Comparison of ENCODE assay signal across 9 cellular contexts in the genomic region with DNA sequence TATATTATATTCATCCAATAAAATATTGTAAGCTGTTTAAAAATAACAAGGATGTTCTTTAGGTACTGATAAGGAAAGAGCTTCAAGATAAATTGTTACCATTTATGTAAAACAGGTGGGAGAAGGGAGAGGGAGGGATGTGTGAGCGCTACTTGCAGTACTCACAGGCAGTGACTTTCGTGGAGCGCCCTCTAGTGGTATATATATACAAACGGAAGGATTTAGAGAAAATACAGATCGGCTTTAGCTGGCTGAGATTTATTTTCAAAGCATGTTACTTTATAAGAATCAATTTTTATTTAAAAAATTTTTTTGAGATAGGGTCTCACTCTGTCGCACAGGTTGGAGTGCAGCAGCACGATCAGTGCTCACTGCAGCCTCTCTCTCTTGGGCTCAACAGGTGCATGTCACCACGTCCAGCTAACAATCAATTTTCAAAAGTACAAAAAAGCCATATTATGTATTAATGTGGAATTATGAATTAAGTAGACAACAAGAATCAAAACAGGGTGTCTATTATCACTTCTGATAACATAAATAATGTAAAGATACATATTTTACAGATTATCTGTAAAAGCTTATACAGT. TPM values are rescaled to one million over a fixed set of nuclear protein-coding genes. Genes with fewer than 3 reads are reported as not detected.
DNase-seq lines count a peak whose midpoint lies in the region; ATAC-seq and TF ChIP-seq lines count a peak whose summit lies in the region.
"Had no signal": no experiment of that assay in that cellular context is flagged by ENCODE, and none has a peak within 500 bp of the region (broad histone marks: within the 10 kb centered on the region; RNA-seq: fewer than 3 reads in every experiment).

No MANE protein-coding gene starts in this region.

- peaks cover 13% of the 10 kb centered on the region for H3K27me3 Mint-ChIP-seq in activated CD8-positive, alpha-beta memory T cell treated with anti-CD3 and anti-CD28 coated beads, Interleukin-2, amount 10 ng/mL, durations not matched to agents 7 days and 5 days

- H3K27me3 ChIP-seq in right lobe of liver (no peaks in the 10 kb centered on the region), testis (no peaks in the 10 kb centered on the region)

- peak; percentile 53 for DNase-seq in activated CD8-positive, alpha-beta memory T cell treated with anti-CD3 and anti-CD28 coated beads, Interleukin-2, amount 10 ng/mL, durations not matched to agents 7 days and 5 days
- no peak for DNase-seq in activated CD8-positive, alpha-beta memory T cell treated with anti-CD3 and anti-CD28 coated beads, Interleukin-2, amount 50 U/mL, for 48 hours
- DNase-seq in NCI-H1092 (lab: John Stamatoyannopoulos, UW) (peak; percentile 41), SHP77 (lab: John Stamatoyannopoulos, UW) (peak; percentile 66 to 83), cardiac fibroblast (ENCODE audit: low read depth in 2 of 2) (peak; percentile 83 to 85), right lobe of liver (no peak), testis (peak; percentile 73)
- DNase-seq: activated naive CD8-positive, alpha-beta T cell treated with anti-CD3 and anti-CD28 coated beads, Interleukin-2, amount 10 ng/mL, durations not matched to agents 7 days and 5 days had no signal

- H3K9me3 Mint-ChIP-seq in activated CD8-positive, alpha-beta memory T cell treated with anti-CD3 and anti-CD28 coated beads, Interleukin-2, amount 10 ng/mL, durations not matched to agents 7 days and 5 days (ENCODE audit: low read depth) = no peaks in the 10 kb centered on the region
- H3K9me3 Mint-ChIP-seq: activated naive CD8-positive, alpha-beta T cell treated with anti-CD3 and anti-CD28 coated beads, Interleukin-2, amount 10 ng/mL, durations not matched to agents 7 days and 5 days had no signal

- 10% methylated on average over 8 of the region's 8 CpGs for WGBS in right lobe of liver (ENCODE audit: insufficient coverage, low coverage, low lambda C conversion rate, missing lambda C conversion rate)
- WGBS in testis, 2 donors = 12 to 16% methylated on average over 8 of the region's 8 CpGs

- TF ChIP-seq CTCF in cardiac fibroblast (IDR thresholded peaks at IDR 0.05; ENCODE audit: low read depth, low read length) (peak; percentile 74), right lobe of liver (IDR thresholded peaks at IDR 0.05) (peak; percentile 36 to 85 (median 82)), testis (IDR thresholded peaks at IDR 0.05) (peak in 2 of 3 experiments; percentile 60 to 93)

- peaks cover 11% of the 10 kb centered on the region for H3K4me1 Mint-ChIP-seq in activated CD8-positive, alpha-beta memory T cell treated with anti-CD3 and anti-CD28 coated beads, Interleukin-2, amount 10 ng/mL, durations not matched to agents 7 days and 5 days

- H3K27ac ChIP-seq in right lobe of liver (no peak overlapping the region), testis (no peak overlapping the region)

- intact Hi-C loops in right lobe of liver (cut with DNase I) = no loop called here
- intact Hi-C loops in testis (cut with DNase I; ENCODE audit: low total_unique reads) = no loop called here

- H3K27ac Mint-ChIP-seq in activated CD8-positive, alpha-beta memory T cell treated with anti-CD3 and anti-CD28 coated beads, Interleukin-2, amount 10 ng/mL, durations not matched to agents 7 days and 5 days = no peak overlapping the region
- H3K27ac Mint-ChIP-seq: activated naive CD8-positive, alpha-beta T cell treated with anti-CD3 and anti-CD28 coated beads, Interleukin-2, amount 10 ng/mL, durations not matched to agents 7 days and 5 days had no signal

- H3K36me3 Mint-ChIP-seq in activated CD8-positive, alpha-beta memory T cell treated with anti-CD3 and anti-CD28 coated beads, Interleukin-2, amount 10 ng/mL, durations not matched to agents 7 days and 5 days = no peaks in the 10 kb centered on the region
- H3K36me3 Mint-ChIP-seq: activated naive CD8-positive, alpha-beta T cell treated with anti-CD3 and anti-CD28 coated beads, Interleukin-2, amount 10 ng/mL, durations not matched to agents 7 days and 5 days had no signal

- CTCF ChIA-PET in activated CD8-positive, alpha-beta memory T cell treated with anti-CD3 and anti-CD28 coated beads, Interleukin-2, amount 10 ng/mL, durations not matched to agents 7 days and 5 days (lab: Charles Lee) = interaction anchor here (0.6 to 6.6 kb wide), 43 partner anchors 9 to 725 kb away, joined by 3 to 117 read pairs (median 5); a partner anchor contains a TSS

- no peaks in the 10 kb centered on the region for H3K9me3 ChIP-seq in right lobe of liver
- H3K9me3 ChIP-seq in testis = no peaks in the 10 kb centered on the region

- H3K4me1 ChIP-seq in right lobe of liver (peaks cover 0 to 3% (median 0%) of the 10 kb centered on the region in 4 donors), testis (no peaks in the 10 kb centered on the region)

- H3K36me3 ChIP-seq in right lobe of liver (no peaks in the 10 kb centered on the region), testis (ENCODE audit: low read depth, missing control alignments) (no peaks in the 10 kb centered on the region)

- no peak overlapping the region for H3K4me3 ChIP-seq in cardiac fibroblast (replicated peaks in 1 of 2; ENCODE audit: low read depth in 2 of 2, low read length in 2 of 2)
- no peak overlapping the region for H3K4me3 ChIP-seq in right lobe of liver
- no peak overlapping the region for H3K4me3 ChIP-seq in testis

- TF ChIP-seq POLR2A in right lobe of liver (IDR thresholded peaks at IDR 0.05) (no peak), testis (IDR thresholded peaks at IDR 0.05) (no peak)

- ATAC-seq in activated CD8-positive, alpha-beta memory T cell treated with anti-CD3 and anti-CD28 coated beads, Interleukin-2, amount 10 ng/mL, durations not matched to agents 7 days and 5 days = no peak
- ATAC-seq in right lobe of liver (peak; percentile 26 to 42 (median 32)), HG03108 (IDR thresholded peaks at IDR 0.05; ENCODE audit: unreplicated experiment) (no peak)

- H3K4me3 Mint-ChIP-seq in activated CD8-positive, alpha-beta memory T cell treated with anti-CD3 and anti-CD28 coated beads, Interleukin-2, amount 10 ng/mL, durations not matched to agents 7 days and 5 days = no peak overlapping the region
- H3K4me3 Mint-ChIP-seq: activated naive CD8-positive, alpha-beta T cell treated with anti-CD3 and anti-CD28 coated beads, Interleukin-2, amount 10 ng/mL, durations not matched to agents 7 days and 5 days had no signal

RNA-seq across cellular contexts. Expression of a gene that starts 3.3 kb away (rescaled TPM):
- not detected for total RNA-seq in activated CD8-positive, alpha-beta memory T cell treated with anti-CD3 and anti-CD28 coated beads, Interleukin-2, amount 10 ng/mL, durations not matched to agents 7 days and 5 days
- total RNA-seq in right lobe of liver = not detected
- under 1 TPM in 1 of 2 donors, not detected in 1; 0.19 TPM for total RNA-seq in testis
- polyA plus RNA-seq in testis (ENCODE audit: insufficient read depth, low read depth, low replicate concordance) = 0.36 TPM
- total RNA-seq: activated naive CD8-positive, alpha-beta T cell treated with anti-CD3 and anti-CD28 coated beads, Interleukin-2, amount 10 ng/mL, durations not matched to agents 7 days and 5 days had no signal

RNA-seq across cellular contexts. Expression of a gene that starts 20.6 kb away (rescaled TPM):
- 1 to 10 TPM; 6.0 to 8.1 TPM for total RNA-seq in activated CD8-positive, alpha-beta memory T cell treated with anti-CD3 and anti-CD28 coated beads, Interleukin-2, amount 10 ng/mL, durations not matched to agents 7 days and 5 days
- total RNA-seq in right lobe of liver = 1 to 10 TPM; 2.4 to 5.6 (median 4.9) TPM
- 10 to 100 TPM; 26.2 to 29.9 TPM for total RNA-seq in testis
- polyA plus RNA-seq in testis (ENCODE audit: insufficient read depth, low read depth, low replicate concordance) = 16.8 TPM

RNA-seq across cellular contexts. Expression of a gene that starts 27.4 kb away (rescaled TPM):
- total RNA-seq in activated CD8-positive, alpha-beta memory T cell treated with anti-CD3 and anti-CD28 coated beads, Interleukin-2, amount 10 ng/mL, durations not matched to agents 7 days and 5 days = 10 to 100 TPM; 14.1 to 16.1 TPM
- total RNA-seq in right lobe of liver (under 1 TPM in 2 of 6 experiments, not detected in 4; 0.11 to 0.31 TPM), testis (1 to 10 TPM; 1.4 to 1.6 TPM)
- 0.91 TPM for polyA plus RNA-seq in testis (ENCODE audit: insufficient read depth, low read depth, low replicate concordance)

Comparison
In these comparisons a context has a peak if more than half of its experiments do, and no peak if none do; other contexts are left out.
1. DNase-seq: peak in activated CD8-positive, alpha-beta memory T cell treated with anti-CD3 and anti-CD28 coated beads, Interleukin-2, amount 10 ng/mL, durations not matched to agents 7 days and 5 days (single experiment), NCI-H1092 (single experiment), SHP77 (2 of 2), cardiac fibroblast (2 of 2) and testis (single experiment); none in activated CD8-positive, alpha-beta memory T cell treated with anti-CD3 and anti-CD28 coated beads, Interleukin-2, amount 50 U/mL, for 48 hours (single experiment) and right lobe of liver (0 of 3).
2. ATAC-seq: peak in right lobe of liver (4 of 4); none in activated CD8-positive, alpha-beta memory T cell treated with anti-CD3 and anti-CD28 coated beads, Interleukin-2, amount 10 ng/mL, durations not matched to agents 7 days and 5 days (single experiment) and HG03108 (single experiment).
3. RNA of a gene that starts 27.4 kb away (total RNA-seq): 14.1 to 16.1 TPM in activated CD8-positive, alpha-beta memory T cell treated with anti-CD3 and anti-CD28 coated beads, Interleukin-2, amount 10 ng/mL, durations not matched to agents 7 days and 5 days; 1.4 to 1.6 TPM in testis and 0.11 to 0.31 TPM in right lobe of liver; every median in the first group is over 4 times any median in the second.
4. Peak in every context shown above with its lines, with median percentiles within 50 percentile points of each other: CTCF ChIP-seq.